8 cellular contexts compared by ENCODE assay signal in genomic region chr13:23876265-23876664, GRCh38. TPM values are rescaled to one million over a fixed set of nuclear protein-coding genes. Genes with fewer than 3 reads are reported as not detected.
DNase-seq lines count a peak whose midpoint lies in the region; ATAC-seq and TF ChIP-seq lines count a peak whose summit lies in the region.

No MANE protein-coding gene starts in this region.

- TF ChIP-seq CTCF in epithelial cell of proximal tubule (conservative IDR thresholded peaks at IDR 0.05; ENCODE audit: low read depth, low read length) (peak; percentile 66), smooth muscle cell (IDR thresholded peaks at IDR 0.05; ENCODE audit: borderline replicate concordance, insufficient read depth, poor library complexity, severe bottlenecking) (peak; percentile 23), gastroesophageal sphincter (IDR thresholded peaks at IDR 0.05) (peak in 1 of 4 experiments; percentile 11)

- H3K27ac ChIP-seq in smooth muscle cell (ENCODE audit: low read depth) (no peak overlapping the region), gastroesophageal sphincter (no peak overlapping the region)

- H3K4me2 ChIP-seq in smooth muscle cell: no peak overlapping the region

- no peak overlapping the region for H3K9ac ChIP-seq in smooth muscle cell (ENCODE audit: low read depth)

- no peak for TF ChIP-seq EP300 in gastroesophageal sphincter (IDR thresholded peaks at IDR 0.05)

- DNase-seq in SIG-M5 treated with dmso at 0.1 percent for 504 hours (lab: John Stamatoyannopoulos, UW; ENCODE audit: unreplicated experiment) (peak; percentile 36), SIG-M5 (lab: John Stamatoyannopoulos, UW) (no peak), MV-4-11 (lab: John Stamatoyannopoulos, UW) (peak; percentile 12), epithelial cell of proximal tubule (ENCODE audit: low read depth) (no peak), smooth muscle cell (lab: John Stamatoyannopoulos, UW; ENCODE audit: unreplicated experiment) (no peak), occipital lobe (lab: John Stamatoyannopoulos, UW) (no peak)

- WGBS in smooth muscle cell (ENCODE audit: low lambda C conversion rate): 72% methylated on average over 2 of the region's 2 CpGs
- WGBS in gastroesophageal sphincter (ENCODE audit: low coverage in 1 of 2), 2 donors: 69 to 79% methylated on average over 2 of the region's 2 CpGs

- H2AFZ ChIP-seq in smooth muscle cell (ENCODE audit: low read depth): no peak overlapping the region

- H4K20me1 ChIP-seq in smooth muscle cell (ENCODE audit: low read depth): no peaks in the 10 kb centered on the region

- no peaks in the 10 kb centered on the region for H3F3A ChIP-seq in smooth muscle cell (ENCODE audit: low read depth)

- ATAC-seq in GM19035 (IDR thresholded peaks at IDR 0.05; ENCODE audit: unreplicated experiment): no peak
- ATAC-seq in gastroesophageal sphincter: no peak

- no peaks in the 10 kb centered on the region for H3K79me2 ChIP-seq in smooth muscle cell (ENCODE audit: low read depth)

- H3K4me1 ChIP-seq in smooth muscle cell (ENCODE audit: low read depth): no peaks in the 10 kb centered on the region
- peaks cover 0 to 4% (median 0%) of the 10 kb centered on the region in 3 donors for H3K4me1 ChIP-seq in gastroesophageal sphincter

- H3K9me3 ChIP-seq in smooth muscle cell (replicated peaks; ENCODE audit: low read depth) (no peaks in the 10 kb centered on the region), gastroesophageal sphincter (no peaks in the 10 kb centered on the region)

- H3K4me3 ChIP-seq in epithelial cell of proximal tubule (ENCODE audit: low read depth, low read length) (no peak overlapping the region), smooth muscle cell (no peak overlapping the region), gastroesophageal sphincter (no peak overlapping the region)

- no peaks in the 10 kb centered on the region for H3K36me3 ChIP-seq in smooth muscle cell (ENCODE audit: low read depth)
- peaks cover 0 to 23% of the 10 kb centered on the region in 2 donors for H3K36me3 ChIP-seq in gastroesophageal sphincter

- TF ChIP-seq POLR2A in gastroesophageal sphincter (IDR thresholded peaks at IDR 0.05): no peak

- H3K27me3 ChIP-seq in smooth muscle cell (ENCODE audit: low read depth) (no peaks in the 10 kb centered on the region), gastroesophageal sphincter (no peaks in the 10 kb centered on the region)

RNA-seq across cellular contexts. Expression of gene MIPEP, which starts 12.9 kb away (rescaled TPM):
- total RNA-seq in epithelial cell of proximal tubule: 15.7 and 23.9 TPM in 2 replicates
- total RNA-seq in smooth muscle cell: 18.9 and 19.7 TPM in 2 replicates
- 15.7 and 19.2 TPM in 2 replicates for polyA plus RNA-seq in smooth muscle cell
- 14.0 TPM for total RNA-seq in occipital lobe
- 10 to 100 TPM; 12.4 to 27.4 (median 20.3) TPM for total RNA-seq in gastroesophageal sphincter

RNA-seq across cellular contexts. Expression of gene C1QTNF9B, which starts 21.0 kb away (rescaled TPM):
- total RNA-seq in epithelial cell of proximal tubule (not detected in 2 replicates), smooth muscle cell (not detected in 2 replicates), occipital lobe (not detected), gastroesophageal sphincter (1 to 10 TPM in 1 of 4 donors, under 1 TPM in 1, not detected in 2; 0.37 to 2.6 TPM)
- 0.21 and 0.39 TPM in 2 replicates for polyA plus RNA-seq in smooth muscle cell

Comparison
In these comparisons a context has a peak if more than half of its experiments do, and no peak if none do; other contexts are left out.
1. DNase-seq: peak in SIG-M5 treated with dmso at 0.1 percent for 504 hours (single experiment) and MV-4-11 (single experiment); none in SIG-M5 (single experiment), epithelial cell of proximal tubule (single experiment), smooth muscle cell (single experiment) and occipital lobe (single experiment).